ENCODE assay signal across 14 cellular contexts in the genomic region with DNA sequence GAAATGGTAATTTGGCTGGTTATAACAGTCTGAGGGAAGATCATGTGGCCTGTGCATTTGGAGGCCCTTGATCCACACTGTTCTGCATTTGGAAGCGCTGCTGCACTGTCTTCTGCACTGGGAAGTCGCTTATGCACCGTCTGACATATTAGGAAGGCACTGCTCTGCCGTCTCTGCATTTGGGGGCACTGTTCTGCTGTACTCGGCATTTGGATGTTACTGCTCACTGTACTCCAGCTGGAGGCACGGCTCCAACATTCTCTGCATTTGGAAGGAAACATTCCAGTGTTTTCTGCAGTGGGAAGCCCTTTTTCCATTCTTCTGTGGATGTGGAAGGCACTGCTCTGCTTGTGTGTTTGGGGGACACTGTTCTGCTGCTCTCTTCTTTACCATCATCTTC. TPM values are rescaled to one million over a fixed set of nuclear protein-coding genes. Genes with fewer than 3 reads are reported as not detected.
DNase-seq lines count a peak whose midpoint lies in the region; TF ChIP-seq lines count a peak whose summit lies in the region.
"Had no signal": no experiment of that assay in that cellular context is flagged by ENCODE, and none has a peak within 500 bp of the region (broad histone marks: within the 10 kb centered on the region; RNA-seq: fewer than 3 reads in every experiment).

No MANE protein-coding gene starts in this region.

- TF ChIP-seq CTCF in AG09309 (IDR thresholded peaks at IDR 0.05; ENCODE audit: control insufficient read depth, insufficient read depth, low read depth, low read length, missing control alignments) = peak; percentile 2
- no peak for TF ChIP-seq CTCF in spleen (IDR thresholded peaks at IDR 0.05 in 8 of 11, conservative IDR thresholded peaks at IDR 0.05 in 3 of 11)

- H3K4me3 ChIP-seq in AG09309 (ENCODE audit: control insufficient read depth, low read depth, low read length) (no peak overlapping the region), H7 (ENCODE audit: insufficient read depth, low read depth, low read length) (no peak overlapping the region), spleen (no peak overlapping the region), HAP-1 (no peak overlapping the region)
- H3K4me3 ChIP-seq: skin epidermis had no signal

- intact Hi-C loops in spleen (cut with DNase I; ENCODE audit: low total_unique reads) = no loop called here

- in situ Hi-C loops in HAP-1 (cut with MboI; ENCODE audit: low sequenced_read_pairs) = no loop called here

- H3K27me3 ChIP-seq in H7 (ENCODE audit: control insufficient read depth, insufficient read depth, low read length) = no peaks in the 10 kb centered on the region
- H3K27me3 ChIP-seq in spleen (replicated peaks in 1 of 7) = no peaks in the 10 kb centered on the region
- no peaks in the 10 kb centered on the region for H3K27me3 ChIP-seq in HAP-1 (ENCODE audit: low read depth)

- H3K9me3 ChIP-seq in spleen (no peaks in the 10 kb centered on the region), HAP-1 (no peaks in the 10 kb centered on the region)

- WGBS in spleen, 5 donors = 44 to 65% (median 64%) methylated on average over 6 of the region's 6 CpGs

- no peak for DNase-seq in AG09309 (ENCODE audit: low read depth)
- peak; percentile 14 for DNase-seq in H7
- peak; percentile 35 for DNase-seq in cerebellar cortex (ENCODE audit: low spot score)
- peak; percentile 27 for DNase-seq in midbrain (lab: John Stamatoyannopoulos, UW)
- DNase-seq in NCI-H1436 treated with DMSO at 0.1 percent for 48 hours (lab: John Stamatoyannopoulos, UW) = no peak
- DNase-seq in spleen = no peak
- DNase-seq in cortex of kidney (lab: John Stamatoyannopoulos, UW) = no peak
- no peak for DNase-seq in HAP-1 (ENCODE audit: low spot score in 2 of 2)
- DNase-seq: activated gamma-delta T cell; DMS79; stimulated activated naive CD8-positive, alpha-beta T cell treated with anti-CD3 and anti-CD28 coated beads, Interleukin-15, Interleukin-2, amounts not matched to agents 100 U/mL and 50 U/mL, for 24 hours had no signal

- no peak overlapping the region for H3K27ac ChIP-seq in spleen
- H3K27ac ChIP-seq: skin epidermis had no signal

- H3K4me1 ChIP-seq in spleen (no peaks in the 10 kb centered on the region), HAP-1 (no peaks in the 10 kb centered on the region)

- no peak for TF ChIP-seq POLR2A in spleen (IDR thresholded peaks at IDR 0.05)

- H3K36me3 ChIP-seq in H7 (replicated peaks; ENCODE audit: control insufficient read depth, insufficient read depth, low read length) = no peaks in the 10 kb centered on the region
- H3K36me3 ChIP-seq in spleen = no peaks in the 10 kb centered on the region
- H3K36me3 ChIP-seq in HAP-1 (replicated peaks) = no peaks in the 10 kb centered on the region

RNA-seq across cellular contexts. Expression of a gene that starts 9.6 kb away (rescaled TPM):
- 1.1 and 1.8 TPM in 2 replicates for total RNA-seq in H7 (2014; rRNA removed; shearing (Covaris generic))
- total RNA-seq in spleen = 1 to 10 TPM in 6 of 7 donors, under 1 TPM in 1; 0.50 to 4.9 (median 2.7) TPM
- under 1 TPM; 0.21 to 0.74 (median 0.52) TPM for polyA plus RNA-seq in spleen

RNA-seq across cellular contexts. Expression of a gene that starts 32.5 kb away (rescaled TPM):
- 0.48 and 3.2 TPM in 2 replicates for total RNA-seq in H7 (2014; rRNA removed; shearing (Covaris generic))
- 1 to 10 TPM; 2.6 to 5.2 (median 4.2) TPM for total RNA-seq in spleen
- 1 to 10 TPM in 1 of 3 donors, under 1 TPM in 2; 0.59 to 1.8 (median 0.85) TPM for polyA plus RNA-seq in spleen
- total RNA-seq: activated CD8-positive, alpha-beta memory T cell treated with anti-CD3 and anti-CD28 coated beads for 36 hours; lung microvascular endothelial cell had no signal

RNA-seq across cellular contexts. Expression of a gene that starts 57.3 kb away (rescaled TPM):
- 4.6 and 4.7 TPM in 2 replicates for total RNA-seq in H7 (2014; rRNA removed; shearing (Covaris generic))
- 10 to 100 TPM in 1 of 7 donors, 1 to 10 TPM in 6; 4.6 to 10.8 (median 6.2) TPM for total RNA-seq in spleen
- under 1 TPM; 0.13 to 0.77 (median 0.29) TPM for polyA plus RNA-seq in spleen

Comparison
In these comparisons a context has a peak if more than half of its experiments do, and no peak if none do; other contexts are left out.
1. DNase-seq: peak in H7 (single experiment), cerebellar cortex (single experiment) and midbrain (single experiment); none in AG09309 (single experiment), NCI-H1436 treated with DMSO at 0.1 percent for 48 hours (single experiment), spleen (single experiment), cortex of kidney (single experiment) and HAP-1 (0 of 2).